Comparison of ENCODE assay signal across 1 cellular context in genomic region chr9:112496074-112496722, GRCh38.
TF ChIP-seq lines count a peak whose summit lies in the region.

No MANE protein-coding gene starts in this region.

TF ChIP-seq in HepG2, 621 proteins besides CTCF, POLR2A, EP300 and RAD21 (continued from another document and continues in another):
- TF ChIP-seq, protein P1, sequence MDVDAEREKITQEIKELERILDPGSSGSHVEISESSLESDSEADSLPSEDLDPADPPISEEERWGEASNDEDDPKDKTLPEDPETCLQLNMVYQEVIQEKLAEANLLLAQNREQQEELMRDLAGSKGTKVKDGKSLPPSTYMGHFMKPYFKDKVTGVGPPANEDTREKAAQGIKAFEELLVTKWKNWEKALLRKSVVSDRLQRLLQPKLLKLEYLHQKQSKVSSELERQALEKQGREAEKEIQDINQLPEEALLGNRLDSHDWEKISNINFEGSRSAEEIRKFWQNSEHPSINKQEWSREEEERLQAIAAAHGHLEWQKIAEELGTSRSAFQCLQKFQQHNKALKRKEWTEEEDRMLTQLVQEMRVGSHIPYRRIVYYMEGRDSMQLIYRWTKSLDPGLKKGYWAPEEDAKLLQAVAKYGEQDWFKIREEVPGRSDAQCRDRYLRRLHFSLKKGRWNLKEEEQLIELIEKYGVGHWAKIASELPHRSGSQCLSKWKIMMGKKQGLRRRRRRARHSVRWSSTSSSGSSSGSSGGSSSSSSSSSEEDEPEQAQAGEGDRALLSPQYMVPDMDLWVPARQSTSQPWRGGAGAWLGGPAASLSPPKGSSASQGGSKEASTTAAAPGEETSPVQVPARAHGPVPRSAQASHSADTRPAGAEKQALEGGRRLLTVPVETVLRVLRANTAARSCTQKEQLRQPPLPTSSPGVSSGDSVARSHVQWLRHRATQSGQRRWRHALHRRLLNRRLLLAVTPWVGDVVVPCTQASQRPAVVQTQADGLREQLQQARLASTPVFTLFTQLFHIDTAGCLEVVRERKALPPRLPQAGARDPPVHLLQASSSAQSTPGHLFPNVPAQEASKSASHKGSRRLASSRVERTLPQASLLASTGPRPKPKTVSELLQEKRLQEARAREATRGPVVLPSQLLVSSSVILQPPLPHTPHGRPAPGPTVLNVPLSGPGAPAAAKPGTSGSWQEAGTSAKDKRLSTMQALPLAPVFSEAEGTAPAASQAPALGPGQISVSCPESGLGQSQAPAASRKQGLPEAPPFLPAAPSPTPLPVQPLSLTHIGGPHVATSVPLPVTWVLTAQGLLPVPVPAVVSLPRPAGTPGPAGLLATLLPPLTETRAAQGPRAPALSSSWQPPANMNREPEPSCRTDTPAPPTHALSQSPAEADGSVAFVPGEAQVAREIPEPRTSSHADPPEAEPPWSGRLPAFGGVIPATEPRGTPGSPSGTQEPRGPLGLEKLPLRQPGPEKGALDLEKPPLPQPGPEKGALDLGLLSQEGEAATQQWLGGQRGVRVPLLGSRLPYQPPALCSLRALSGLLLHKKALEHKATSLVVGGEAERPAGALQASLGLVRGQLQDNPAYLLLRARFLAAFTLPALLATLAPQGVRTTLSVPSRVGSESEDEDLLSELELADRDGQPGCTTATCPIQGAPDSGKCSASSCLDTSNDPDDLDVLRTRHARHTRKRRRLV (CRISPR knock-in tag; IDR thresholded peaks at IDR 0.05) = no peak
- TF ChIP-seq DDIT3 (CRISPR knock-in tag; IDR thresholded peaks at IDR 0.05) = no peak
- peak; percentile 21; the same call in 1 of the 2 replicates for TF ChIP-seq SALL1 (CRISPR knock-in tag; IDR thresholded peaks at IDR 0.05)
- no peak for TF ChIP-seq ZBTB46 (CRISPR knock-in tag; IDR thresholded peaks at IDR 0.05; ENCODE audit: borderline replicate concordance)
- TF ChIP-seq ZBTB38 (CRISPR knock-in tag; IDR thresholded peaks at IDR 0.05) = no peak
- TF ChIP-seq, protein P2, sequence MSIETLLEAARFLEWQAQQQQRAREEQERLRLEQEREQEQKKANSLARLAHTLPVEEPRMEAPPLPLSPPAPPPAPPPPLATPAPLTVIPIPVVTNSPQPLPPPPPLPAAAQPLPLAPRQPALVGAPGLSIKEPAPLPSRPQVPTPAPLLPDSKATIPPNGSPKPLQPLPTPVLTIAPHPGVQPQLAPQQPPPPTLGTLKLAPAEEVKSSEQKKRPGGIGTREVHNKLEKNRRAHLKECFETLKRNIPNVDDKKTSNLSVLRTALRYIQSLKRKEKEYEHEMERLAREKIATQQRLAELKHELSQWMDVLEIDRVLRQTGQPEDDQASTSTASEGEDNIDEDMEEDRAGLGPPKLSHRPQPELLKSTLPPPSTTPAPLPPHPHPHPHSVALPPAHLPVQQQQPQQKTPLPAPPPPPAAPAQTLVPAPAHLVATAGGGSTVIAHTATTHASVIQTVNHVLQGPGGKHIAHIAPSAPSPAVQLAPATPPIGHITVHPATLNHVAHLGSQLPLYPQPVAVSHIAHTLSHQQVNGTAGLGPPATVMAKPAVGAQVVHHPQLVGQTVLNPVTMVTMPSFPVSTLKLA (IDR thresholded peaks at IDR 0.05) = no peak
- TF ChIP-seq NFYC (CRISPR knock-in tag; IDR thresholded peaks at IDR 0.05) = no peak
- TF ChIP-seq ZNF292 (CRISPR knock-in tag; IDR thresholded peaks at IDR 0.05; ENCODE audit: borderline replicate concordance, low read depth) = no peak
- no peak for TF ChIP-seq ATF7 (IDR thresholded peaks at IDR 0.05)
- no peak for TF ChIP-seq ATF7 (CRISPR knock-in tag; IDR thresholded peaks at IDR 0.05)
- TF ChIP-seq ZNF761 (CRISPR knock-in tag; conservative IDR thresholded peaks at IDR 0.05) = no peak
- TF ChIP-seq ZNF225 (CRISPR knock-in tag; IDR thresholded peaks at IDR 0.05) = no peak
- TF ChIP-seq HMG20A (CRISPR knock-in tag; IDR thresholded peaks at IDR 0.05; ENCODE audit: borderline replicate concordance) = peak; percentile 73; the same call in 1 of the 2 replicates
- TF ChIP-seq ZFY (CRISPR knock-in tag; IDR thresholded peaks at IDR 0.05) = no peak
- TF ChIP-seq MIXL1 (CRISPR knock-in tag; IDR thresholded peaks at IDR 0.05) = peak; percentile 48; the same call in 1 of the 2 replicates
- TF ChIP-seq DPF2 (CRISPR knock-in tag; IDR thresholded peaks at IDR 0.05; ENCODE audit: borderline replicate concordance, low read depth) = 0 out of 2 replicates have a peak, but pooled peaks have one; percentile 56
- TF ChIP-seq ZNF224 (CRISPR knock-in tag; IDR thresholded peaks at IDR 0.05) = no peak
- TF ChIP-seq, protein P3, sequence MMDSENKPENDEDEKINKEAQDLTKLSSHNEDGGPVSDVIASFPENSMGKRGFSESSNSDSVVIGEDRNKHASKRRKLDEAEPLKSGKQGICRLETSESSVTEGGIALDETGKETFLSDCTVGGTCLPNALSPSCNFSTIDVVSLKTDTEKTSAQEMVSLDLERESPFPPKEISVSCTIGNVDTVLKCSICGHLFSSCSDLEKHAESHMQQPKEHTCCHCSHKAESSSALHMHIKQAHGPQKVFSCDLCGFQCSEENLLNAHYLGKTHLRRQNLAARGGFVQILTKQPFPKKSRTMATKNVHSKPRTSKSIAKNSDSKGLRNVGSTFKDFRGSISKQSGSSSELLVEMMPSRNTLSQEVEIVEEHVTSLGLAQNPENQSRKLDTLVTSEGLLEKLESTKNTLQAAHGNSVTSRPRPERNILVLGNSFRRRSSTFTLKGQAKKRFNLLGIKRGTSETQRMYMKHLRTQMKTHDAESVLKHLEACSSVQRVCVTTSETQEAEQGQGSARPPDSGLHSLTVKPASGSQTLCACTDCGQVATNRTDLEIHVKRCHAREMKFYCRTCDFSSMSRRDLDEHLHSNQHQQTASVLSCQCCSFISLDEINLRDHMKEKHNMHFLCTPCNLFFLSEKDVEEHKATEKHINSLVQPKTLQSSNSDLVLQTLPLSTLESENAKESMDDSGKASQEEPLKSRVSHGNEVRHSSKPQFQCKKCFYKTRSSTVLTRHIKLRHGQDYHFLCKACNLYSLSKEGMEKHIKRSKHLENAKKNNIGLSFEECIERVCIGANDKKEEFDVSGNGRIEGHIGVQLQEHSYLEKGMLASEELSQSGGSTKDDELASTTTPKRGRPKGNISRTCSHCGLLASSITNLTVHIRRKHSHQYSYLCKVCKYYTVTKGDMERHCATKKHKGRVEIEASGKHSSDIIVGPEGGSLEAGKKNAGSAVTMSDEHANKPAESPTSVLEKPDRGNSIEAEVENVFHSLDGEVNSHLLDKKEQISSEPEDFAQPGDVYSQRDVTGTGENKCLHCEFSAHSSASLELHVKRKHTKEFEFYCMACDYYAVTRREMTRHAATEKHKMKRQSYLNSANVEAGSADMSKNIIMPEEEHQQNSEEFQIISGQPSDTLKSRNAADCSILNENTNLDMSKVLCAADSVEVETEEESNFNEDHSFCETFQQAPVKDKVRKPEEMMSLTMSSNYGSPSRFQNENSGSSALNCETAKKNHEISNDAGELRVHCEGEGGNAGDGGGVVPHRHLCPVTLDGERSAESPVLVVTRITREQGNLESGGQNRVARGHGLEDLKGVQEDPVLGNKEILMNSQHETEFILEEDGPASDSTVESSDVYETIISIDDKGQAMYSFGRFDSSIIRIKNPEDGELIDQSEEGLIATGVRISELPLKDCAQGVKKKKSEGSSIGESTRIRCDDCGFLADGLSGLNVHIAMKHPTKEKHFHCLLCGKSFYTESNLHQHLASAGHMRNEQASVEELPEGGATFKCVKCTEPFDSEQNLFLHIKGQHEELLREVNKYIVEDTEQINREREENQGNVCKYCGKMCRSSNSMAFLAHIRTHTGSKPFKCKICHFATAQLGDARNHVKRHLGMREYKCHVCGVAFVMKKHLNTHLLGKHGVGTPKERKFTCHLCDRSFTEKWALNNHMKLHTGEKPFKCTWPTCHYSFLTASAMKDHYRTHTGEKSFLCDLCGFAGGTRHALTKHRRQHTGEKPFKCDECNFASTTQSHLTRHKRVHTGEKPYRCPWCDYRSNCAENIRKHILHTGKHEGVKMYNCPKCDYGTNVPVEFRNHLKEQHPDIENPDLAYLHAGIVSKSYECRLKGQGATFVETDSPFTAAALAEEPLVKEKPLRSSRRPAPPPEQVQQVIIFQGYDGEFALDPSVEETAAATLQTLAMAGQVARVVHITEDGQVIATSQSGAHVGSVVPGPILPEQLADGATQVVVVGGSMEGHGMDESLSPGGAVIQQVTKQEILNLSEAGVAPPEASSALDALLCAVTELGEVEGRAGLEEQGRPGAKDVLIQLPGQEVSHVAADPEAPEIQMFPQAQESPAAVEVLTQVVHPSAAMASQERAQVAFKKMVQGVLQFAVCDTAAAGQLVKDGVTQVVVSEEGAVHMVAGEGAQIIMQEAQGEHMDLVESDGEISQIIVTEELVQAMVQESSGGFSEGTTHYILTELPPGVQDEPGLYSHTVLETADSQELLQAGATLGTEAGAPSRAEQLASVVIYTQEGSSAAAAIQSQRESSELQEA (CRISPR knock-in tag; IDR thresholded peaks at IDR 0.05; ENCODE audit: not compliant biosample characterization) = no peak
- TF ChIP-seq NFKB2 (CRISPR knock-in tag; IDR thresholded peaks at IDR 0.05; ENCODE audit: borderline replicate concordance) = no peak
- TF ChIP-seq SP5 (CRISPR knock-in tag; IDR thresholded peaks at IDR 0.05; ENCODE audit: borderline replicate concordance, low read depth) = no peak
- TF ChIP-seq PLRG1 (conservative IDR thresholded peaks at IDR 0.05) = no peak
- TF ChIP-seq ZNF12 (CRISPR knock-in tag; IDR thresholded peaks at IDR 0.05) = 0 out of 2 replicates have a peak, but pooled peaks have one; percentile 49
- no peak for TF ChIP-seq FLYWCH1 (CRISPR knock-in tag; IDR thresholded peaks at IDR 0.05)
- no peak for TF ChIP-seq NFRKB (IDR thresholded peaks at IDR 0.05)
- TF ChIP-seq POGK (CRISPR knock-in tag; conservative IDR thresholded peaks at IDR 0.05) = no peak
- TF ChIP-seq CC2D1A (CRISPR knock-in tag; IDR thresholded peaks at IDR 0.05) = no peak
- no peak for TF ChIP-seq NPAS2 (CRISPR knock-in tag; IDR thresholded peaks at IDR 0.05; ENCODE audit: borderline replicate concordance)
- no peak for TF ChIP-seq ZNF383 (CRISPR knock-in tag; IDR thresholded peaks at IDR 0.05; ENCODE audit: borderline replicate concordance)
- TF ChIP-seq ZNF350 (CRISPR knock-in tag; IDR thresholded peaks at IDR 0.05; ENCODE audit: borderline replicate concordance, low read depth) = no peak
- TF ChIP-seq, protein P4, sequence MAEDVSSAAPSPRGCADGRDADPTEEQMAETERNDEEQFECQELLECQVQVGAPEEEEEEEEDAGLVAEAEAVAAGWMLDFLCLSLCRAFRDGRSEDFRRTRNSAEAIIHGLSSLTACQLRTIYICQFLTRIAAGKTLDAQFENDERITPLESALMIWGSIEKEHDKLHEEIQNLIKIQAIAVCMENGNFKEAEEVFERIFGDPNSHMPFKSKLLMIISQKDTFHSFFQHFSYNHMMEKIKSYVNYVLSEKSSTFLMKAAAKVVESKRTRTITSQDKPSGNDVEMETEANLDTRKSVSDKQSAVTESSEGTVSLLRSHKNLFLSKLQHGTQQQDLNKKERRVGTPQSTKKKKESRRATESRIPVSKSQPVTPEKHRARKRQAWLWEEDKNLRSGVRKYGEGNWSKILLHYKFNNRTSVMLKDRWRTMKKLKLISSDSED (CRISPR knock-in tag; IDR thresholded peaks at IDR 0.05) = no peak
- no peak for TF ChIP-seq SPEN (CRISPR knock-in tag; IDR thresholded peaks at IDR 0.05; ENCODE audit: low read depth)
- no peak for TF ChIP-seq ZFP36L2 (CRISPR knock-in tag; IDR thresholded peaks at IDR 0.05)
- TF ChIP-seq PTBP1 (IDR thresholded peaks at IDR 0.05; ENCODE audit: low read depth, low read length, poor library complexity, severe bottlenecking) = no peak
- TF ChIP-seq ZNF740 (CRISPR knock-in tag; IDR thresholded peaks at IDR 0.05) = no peak
- TF ChIP-seq ZNF562 (CRISPR knock-in tag; IDR thresholded peaks at IDR 0.05; ENCODE audit: borderline replicate concordance) = no peak
- TF ChIP-seq ZNF235 (CRISPR knock-in tag; IDR thresholded peaks at IDR 0.05; ENCODE audit: borderline replicate concordance) = no peak
- TF ChIP-seq HOXA3 (CRISPR knock-in tag; IDR thresholded peaks at IDR 0.05) = no peak
- TF ChIP-seq PRDM4 (CRISPR knock-in tag; IDR thresholded peaks at IDR 0.05; ENCODE audit: borderline replicate concordance) = no peak
